Comparison of ENCODE assay signal across 1 cellular context in the genomic region with DNA sequence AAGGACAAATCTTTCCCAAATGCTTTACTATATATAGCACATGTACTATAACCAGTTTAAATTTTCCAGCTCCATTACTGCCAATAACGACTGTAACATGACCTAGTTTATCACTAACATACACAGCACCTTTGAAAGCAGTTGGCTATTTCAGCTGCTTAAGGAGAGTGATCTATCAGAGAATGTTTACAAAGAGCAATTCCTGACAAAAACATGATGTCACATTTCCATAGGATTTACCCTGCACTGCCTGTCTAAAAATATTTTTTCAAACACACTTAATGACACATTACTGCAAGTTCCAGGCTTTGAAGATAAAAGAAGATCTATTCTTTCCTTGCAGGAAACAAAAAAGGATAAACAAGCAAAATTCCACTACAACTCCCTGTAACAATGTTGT.
TF ChIP-seq lines count a peak whose summit lies in the region.

No MANE protein-coding gene starts in this region.

TF ChIP-seq in HEK293, 187 proteins besides CTCF, POLR2A, EP300 and RAD21 (continued from another document and continues in another):
- TF ChIP-seq, protein P1, sequence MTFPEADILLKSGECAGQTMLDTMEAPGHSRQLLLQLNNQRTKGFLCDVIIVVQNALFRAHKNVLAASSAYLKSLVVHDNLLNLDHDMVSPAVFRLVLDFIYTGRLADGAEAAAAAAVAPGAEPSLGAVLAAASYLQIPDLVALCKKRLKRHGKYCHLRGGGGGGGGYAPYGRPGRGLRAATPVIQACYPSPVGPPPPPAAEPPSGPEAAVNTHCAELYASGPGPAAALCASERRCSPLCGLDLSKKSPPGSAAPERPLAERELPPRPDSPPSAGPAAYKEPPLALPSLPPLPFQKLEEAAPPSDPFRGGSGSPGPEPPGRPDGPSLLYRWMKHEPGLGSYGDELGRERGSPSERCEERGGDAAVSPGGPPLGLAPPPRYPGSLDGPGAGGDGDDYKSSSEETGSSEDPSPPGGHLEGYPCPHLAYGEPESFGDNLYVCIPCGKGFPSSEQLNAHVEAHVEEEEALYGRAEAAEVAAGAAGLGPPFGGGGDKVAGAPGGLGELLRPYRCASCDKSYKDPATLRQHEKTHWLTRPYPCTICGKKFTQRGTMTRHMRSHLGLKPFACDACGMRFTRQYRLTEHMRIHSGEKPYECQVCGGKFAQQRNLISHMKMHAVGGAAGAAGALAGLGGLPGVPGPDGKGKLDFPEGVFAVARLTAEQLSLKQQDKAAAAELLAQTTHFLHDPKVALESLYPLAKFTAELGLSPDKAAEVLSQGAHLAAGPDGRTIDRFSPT (tag by site-specific recombination; IDR thresholded peaks at IDR 0.05): peak; percentile 41; the same call in 1 of the 2 replicates
- TF ChIP-seq ZNF76 (tag by site-specific recombination; IDR thresholded peaks at IDR 0.05; ENCODE audit: borderline replicate concordance, low read depth): no peak
- TF ChIP-seq, protein P2, sequence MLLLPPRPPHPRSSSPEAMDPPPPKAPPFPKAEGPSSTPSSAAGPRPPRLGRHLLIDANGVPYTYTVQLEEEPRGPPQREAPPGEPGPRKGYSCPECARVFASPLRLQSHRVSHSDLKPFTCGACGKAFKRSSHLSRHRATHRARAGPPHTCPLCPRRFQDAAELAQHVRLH (tag by site-specific recombination; IDR thresholded peaks at IDR 0.05): no peak
- TF ChIP-seq ZBTB21 (tag by site-specific recombination; IDR thresholded peaks at IDR 0.05): no peak
- TF ChIP-seq, protein P3, sequence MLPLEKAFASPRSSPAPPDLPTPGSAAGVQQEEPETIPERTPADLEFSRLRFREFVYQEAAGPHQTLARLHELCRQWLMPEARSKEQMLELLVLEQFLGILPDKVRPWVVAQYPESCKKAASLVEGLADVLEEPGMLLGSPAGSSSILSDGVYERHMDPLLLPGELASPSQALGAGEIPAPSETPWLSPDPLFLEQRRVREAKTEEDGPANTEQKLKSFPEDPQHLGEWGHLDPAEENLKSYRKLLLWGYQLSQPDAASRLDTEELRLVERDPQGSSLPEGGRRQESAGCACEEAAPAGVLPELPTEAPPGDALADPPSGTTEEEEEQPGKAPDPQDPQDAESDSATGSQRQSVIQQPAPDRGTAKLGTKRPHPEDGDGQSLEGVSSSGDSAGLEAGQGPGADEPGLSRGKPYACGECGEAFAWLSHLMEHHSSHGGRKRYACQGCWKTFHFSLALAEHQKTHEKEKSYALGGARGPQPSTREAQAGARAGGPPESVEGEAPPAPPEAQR (tag by site-specific recombination; IDR thresholded peaks at IDR 0.05): no peak
- TF ChIP-seq ZNF792 (tag by site-specific recombination; IDR thresholded peaks at IDR 0.05): no peak
- no peak for TF ChIP-seq MYNN (tag by site-specific recombination; IDR thresholded peaks at IDR 0.05; ENCODE audit: borderline replicate concordance)
- TF ChIP-seq, protein P4, sequence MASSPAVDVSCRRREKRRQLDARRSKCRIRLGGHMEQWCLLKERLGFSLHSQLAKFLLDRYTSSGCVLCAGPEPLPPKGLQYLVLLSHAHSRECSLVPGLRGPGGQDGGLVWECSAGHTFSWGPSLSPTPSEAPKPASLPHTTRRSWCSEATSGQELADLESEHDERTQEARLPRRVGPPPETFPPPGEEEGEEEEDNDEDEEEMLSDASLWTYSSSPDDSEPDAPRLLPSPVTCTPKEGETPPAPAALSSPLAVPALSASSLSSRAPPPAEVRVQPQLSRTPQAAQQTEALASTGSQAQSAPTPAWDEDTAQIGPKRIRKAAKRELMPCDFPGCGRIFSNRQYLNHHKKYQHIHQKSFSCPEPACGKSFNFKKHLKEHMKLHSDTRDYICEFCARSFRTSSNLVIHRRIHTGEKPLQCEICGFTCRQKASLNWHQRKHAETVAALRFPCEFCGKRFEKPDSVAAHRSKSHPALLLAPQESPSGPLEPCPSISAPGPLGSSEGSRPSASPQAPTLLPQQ (tag by site-specific recombination; IDR thresholded peaks at IDR 0.05): 0 out of 2 replicates have a peak, but pooled peaks have one; percentile 41
- TF ChIP-seq, protein P5, sequence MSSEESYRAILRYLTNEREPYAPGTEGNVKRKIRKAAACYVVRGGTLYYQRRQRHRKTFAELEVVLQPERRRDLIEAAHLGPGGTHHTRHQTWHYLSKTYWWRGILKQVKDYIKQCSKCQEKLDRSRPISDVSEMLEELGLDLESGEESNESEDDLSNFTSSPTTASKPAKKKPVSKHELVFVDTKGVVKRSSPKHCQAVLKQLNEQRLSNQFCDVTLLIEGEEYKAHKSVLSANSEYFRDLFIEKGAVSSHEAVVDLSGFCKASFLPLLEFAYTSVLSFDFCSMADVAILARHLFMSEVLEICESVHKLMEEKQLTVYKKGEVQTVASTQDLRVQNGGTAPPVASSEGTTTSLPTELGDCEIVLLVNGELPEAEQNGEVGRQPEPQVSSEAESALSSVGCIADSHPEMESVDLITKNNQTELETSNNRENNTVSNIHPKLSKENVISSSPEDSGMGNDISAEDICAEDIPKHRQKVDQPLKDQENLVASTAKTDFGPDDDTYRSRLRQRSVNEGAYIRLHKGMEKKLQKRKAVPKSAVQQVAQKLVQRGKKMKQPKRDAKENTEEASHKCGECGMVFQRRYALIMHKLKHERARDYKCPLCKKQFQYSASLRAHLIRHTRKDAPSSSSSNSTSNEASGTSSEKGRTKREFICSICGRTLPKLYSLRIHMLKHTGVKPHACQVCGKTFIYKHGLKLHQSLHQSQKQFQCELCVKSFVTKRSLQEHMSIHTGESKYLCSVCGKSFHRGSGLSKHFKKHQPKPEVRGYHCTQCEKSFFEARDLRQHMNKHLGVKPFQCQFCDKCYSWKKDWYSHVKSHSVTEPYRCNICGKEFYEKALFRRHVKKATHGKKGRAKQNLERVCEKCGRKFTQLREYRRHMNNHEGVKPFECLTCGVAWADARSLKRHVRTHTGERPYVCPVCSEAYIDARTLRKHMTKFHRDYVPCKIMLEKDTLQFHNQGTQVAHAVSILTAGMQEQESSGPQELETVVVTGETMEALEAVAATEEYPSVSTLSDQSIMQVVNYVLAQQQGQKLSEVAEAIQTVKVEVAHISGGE (tag by site-specific recombination; conservative IDR thresholded peaks at IDR 0.05; ENCODE audit: low read depth): no peak
- TF ChIP-seq ZNF629 (tag by site-specific recombination; IDR thresholded peaks at IDR 0.05): peak; percentile 92
- TF ChIP-seq ZXDB (tag by site-specific recombination; IDR thresholded peaks at IDR 0.05): peak; percentile 86
- peak; percentile 55; the same call in 1 of the 2 replicates for TF ChIP-seq GFI1B (tag by site-specific recombination; IDR thresholded peaks at IDR 0.05)
- no peak for TF ChIP-seq ZNF121 (tag by site-specific recombination; IDR thresholded peaks at IDR 0.05)
- TF ChIP-seq ZSCAN23 (tag by site-specific recombination; IDR thresholded peaks at IDR 0.05): no peak
- TF ChIP-seq ZNF791 (tag by site-specific recombination; IDR thresholded peaks at IDR 0.05): no peak
- TF ChIP-seq, protein P6, sequence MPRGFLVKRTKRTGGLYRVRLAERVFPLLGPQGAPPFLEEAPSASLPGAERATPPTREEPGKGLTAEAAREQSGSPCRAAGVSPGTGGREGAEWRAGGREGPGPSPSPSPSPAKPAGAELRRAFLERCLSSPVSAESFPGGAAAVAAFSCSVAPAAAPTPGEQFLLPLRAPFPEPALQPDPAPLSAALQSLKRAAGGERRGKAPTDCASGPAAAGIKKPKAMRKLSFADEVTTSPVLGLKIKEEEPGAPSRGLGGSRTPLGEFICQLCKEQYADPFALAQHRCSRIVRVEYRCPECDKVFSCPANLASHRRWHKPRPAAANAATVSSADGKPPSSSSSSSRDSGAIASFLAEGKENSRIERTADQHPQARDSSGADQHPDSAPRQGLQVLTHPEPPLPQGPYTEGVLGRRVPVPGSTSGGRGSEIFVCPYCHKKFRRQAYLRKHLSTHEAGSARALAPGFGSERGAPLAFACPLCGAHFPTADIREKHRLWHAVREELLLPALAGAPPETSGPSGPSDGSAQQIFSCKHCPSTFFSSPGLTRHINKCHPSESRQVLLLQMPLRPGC (tag by site-specific recombination; IDR thresholded peaks at IDR 0.05): peak; percentile 73
- TF ChIP-seq ZNF624 (tag by site-specific recombination; IDR thresholded peaks at IDR 0.05): no peak
- TF ChIP-seq, protein P7, sequence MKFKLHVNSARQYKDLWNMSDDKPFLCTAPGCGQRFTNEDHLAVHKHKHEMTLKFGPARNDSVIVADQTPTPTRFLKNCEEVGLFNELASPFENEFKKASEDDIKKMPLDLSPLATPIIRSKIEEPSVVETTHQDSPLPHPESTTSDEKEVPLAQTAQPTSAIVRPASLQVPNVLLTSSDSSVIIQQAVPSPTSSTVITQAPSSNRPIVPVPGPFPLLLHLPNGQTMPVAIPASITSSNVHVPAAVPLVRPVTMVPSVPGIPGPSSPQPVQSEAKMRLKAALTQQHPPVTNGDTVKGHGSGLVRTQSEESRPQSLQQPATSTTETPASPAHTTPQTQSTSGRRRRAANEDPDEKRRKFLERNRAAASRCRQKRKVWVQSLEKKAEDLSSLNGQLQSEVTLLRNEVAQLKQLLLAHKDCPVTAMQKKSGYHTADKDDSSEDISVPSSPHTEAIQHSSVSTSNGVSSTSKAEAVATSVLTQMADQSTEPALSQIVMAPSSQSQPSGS (tag by site-specific recombination; IDR thresholded peaks at IDR 0.05; ENCODE audit: low read depth): peak; percentile 87
- TF ChIP-seq, protein P8, sequence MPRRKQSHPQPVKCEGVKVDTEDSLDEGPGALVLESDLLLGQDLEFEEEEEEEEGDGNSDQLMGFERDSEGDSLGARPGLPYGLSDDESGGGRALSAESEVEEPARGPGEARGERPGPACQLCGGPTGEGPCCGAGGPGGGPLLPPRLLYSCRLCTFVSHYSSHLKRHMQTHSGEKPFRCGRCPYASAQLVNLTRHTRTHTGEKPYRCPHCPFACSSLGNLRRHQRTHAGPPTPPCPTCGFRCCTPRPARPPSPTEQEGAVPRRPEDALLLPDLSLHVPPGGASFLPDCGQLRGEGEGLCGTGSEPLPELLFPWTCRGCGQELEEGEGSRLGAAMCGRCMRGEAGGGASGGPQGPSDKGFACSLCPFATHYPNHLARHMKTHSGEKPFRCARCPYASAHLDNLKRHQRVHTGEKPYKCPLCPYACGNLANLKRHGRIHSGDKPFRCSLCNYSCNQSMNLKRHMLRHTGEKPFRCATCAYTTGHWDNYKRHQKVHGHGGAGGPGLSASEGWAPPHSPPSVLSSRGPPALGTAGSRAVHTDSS (tag by site-specific recombination; IDR thresholded peaks at IDR 0.05): no peak
- peak; percentile 78; the same call in 1 of the 2 replicates for TF ChIP-seq TCF7L2 (IDR thresholded peaks at IDR 0.05; ENCODE audit: borderline replicate concordance, low read depth, low read length)
- TF ChIP-seq, protein P9, sequence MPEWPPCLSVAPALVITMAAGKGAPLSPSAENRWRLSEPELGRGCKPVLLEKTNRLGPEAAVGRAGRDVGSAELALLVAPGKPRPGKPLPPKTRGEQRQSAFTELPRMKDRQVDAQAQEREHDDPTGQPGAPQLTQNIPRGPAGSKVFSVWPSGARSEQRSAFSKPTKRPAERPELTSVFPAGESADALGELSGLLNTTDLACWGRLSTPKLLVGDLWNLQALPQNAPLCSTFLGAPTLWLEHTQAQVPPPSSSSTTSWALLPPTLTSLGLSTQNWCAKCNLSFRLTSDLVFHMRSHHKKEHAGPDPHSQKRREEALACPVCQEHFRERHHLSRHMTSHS (tag by site-specific recombination; IDR thresholded peaks at IDR 0.05): no peak
- peak; percentile 65; the same call in 1 of the 2 replicates for TF ChIP-seq SP7 (tag by site-specific recombination; IDR thresholded peaks at IDR 0.05)
- TF ChIP-seq, protein P10, sequence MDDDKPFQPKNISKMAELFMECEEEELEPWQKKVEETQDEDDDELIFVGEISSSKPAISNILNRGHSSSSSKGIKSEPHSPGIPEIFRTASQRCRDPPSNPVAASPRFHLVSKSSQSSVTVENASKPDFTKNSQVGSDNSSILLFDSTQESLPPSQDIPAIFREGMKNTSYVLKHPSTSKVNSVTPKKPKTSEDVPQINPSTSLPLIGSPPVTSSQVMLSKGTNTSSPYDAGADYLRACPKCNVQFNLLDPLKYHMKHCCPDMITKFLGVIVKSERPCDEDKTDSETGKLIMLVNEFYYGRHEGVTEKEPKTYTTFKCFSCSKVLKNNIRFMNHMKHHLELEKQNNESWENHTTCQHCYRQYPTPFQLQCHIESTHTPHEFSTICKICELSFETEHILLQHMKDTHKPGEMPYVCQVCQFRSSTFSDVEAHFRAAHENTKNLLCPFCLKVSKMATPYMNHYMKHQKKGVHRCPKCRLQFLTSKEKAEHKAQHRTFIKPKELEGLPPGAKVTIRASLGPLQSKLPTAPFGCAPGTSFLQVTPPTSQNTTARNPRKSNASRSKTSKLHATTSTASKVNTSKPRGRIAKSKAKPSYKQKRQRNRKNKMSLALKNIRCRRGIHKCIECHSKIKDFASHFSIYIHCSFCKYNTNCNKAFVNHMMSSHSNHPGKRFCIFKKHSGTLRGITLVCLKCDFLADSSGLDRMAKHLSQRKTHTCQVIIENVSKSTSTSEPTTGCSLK (tag by site-specific recombination; IDR thresholded peaks at IDR 0.05): no peak
- TF ChIP-seq ZNF843 (tag by site-specific recombination; IDR thresholded peaks at IDR 0.05): peak; percentile 93
- TF ChIP-seq ZNF610 (tag by site-specific recombination; IDR thresholded peaks at IDR 0.05; ENCODE audit: borderline replicate concordance): no peak
- TF ChIP-seq OVOL3 (tag by site-specific recombination; IDR thresholded peaks at IDR 0.05): 0 out of 2 replicates have a peak, but pooled peaks have one; percentile 11
- 0 out of 2 replicates have a peak, but pooled peaks have one; percentile 18 for TF ChIP-seq ZEB2 (tag by site-specific recombination; IDR thresholded peaks at IDR 0.05)
- TF ChIP-seq, protein P11, sequence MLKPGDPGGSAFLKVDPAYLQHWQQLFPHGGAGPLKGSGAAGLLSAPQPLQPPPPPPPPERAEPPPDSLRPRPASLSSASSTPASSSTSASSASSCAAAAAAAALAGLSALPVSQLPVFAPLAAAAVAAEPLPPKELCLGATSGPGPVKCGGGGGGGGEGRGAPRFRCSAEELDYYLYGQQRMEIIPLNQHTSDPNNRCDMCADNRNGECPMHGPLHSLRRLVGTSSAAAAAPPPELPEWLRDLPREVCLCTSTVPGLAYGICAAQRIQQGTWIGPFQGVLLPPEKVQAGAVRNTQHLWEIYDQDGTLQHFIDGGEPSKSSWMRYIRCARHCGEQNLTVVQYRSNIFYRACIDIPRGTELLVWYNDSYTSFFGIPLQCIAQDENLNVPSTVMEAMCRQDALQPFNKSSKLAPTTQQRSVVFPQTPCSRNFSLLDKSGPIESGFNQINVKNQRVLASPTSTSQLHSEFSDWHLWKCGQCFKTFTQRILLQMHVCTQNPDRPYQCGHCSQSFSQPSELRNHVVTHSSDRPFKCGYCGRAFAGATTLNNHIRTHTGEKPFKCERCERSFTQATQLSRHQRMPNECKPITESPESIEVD (tag by site-specific recombination; IDR thresholded peaks at IDR 0.05): peak; percentile 95
- TF ChIP-seq ZBTB7A (tag by site-specific recombination; IDR thresholded peaks at IDR 0.05; ENCODE audit: low read depth): no peak
- TF ChIP-seq, protein P12, sequence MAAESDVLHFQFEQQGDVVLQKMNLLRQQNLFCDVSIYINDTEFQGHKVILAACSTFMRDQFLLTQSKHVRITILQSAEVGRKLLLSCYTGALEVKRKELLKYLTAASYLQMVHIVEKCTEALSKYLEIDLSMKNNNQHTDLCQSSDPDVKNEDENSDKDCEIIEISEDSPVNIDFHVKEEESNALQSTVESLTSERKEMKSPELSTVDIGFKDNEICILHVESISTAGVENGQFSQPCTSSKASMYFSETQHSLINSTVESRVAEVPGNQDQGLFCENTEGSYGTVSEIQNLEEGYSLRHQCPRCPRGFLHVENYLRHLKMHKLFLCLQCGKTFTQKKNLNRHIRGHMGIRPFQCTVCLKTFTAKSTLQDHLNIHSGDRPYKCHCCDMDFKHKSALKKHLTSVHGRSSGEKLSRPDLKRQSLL (tag by site-specific recombination; IDR thresholded peaks at IDR 0.05): no peak
- TF ChIP-seq ZNF549 (tag by site-specific recombination; IDR thresholded peaks at IDR 0.05): no peak
- TF ChIP-seq OSR2 (tag by site-specific recombination; IDR thresholded peaks at IDR 0.05): peak; percentile 47; the same call in 1 of the 2 replicates
- TF ChIP-seq ZNF660 (tag by site-specific recombination; IDR thresholded peaks at IDR 0.05): 0 out of 2 replicates have a peak, but pooled peaks have one; percentile 22
- peak; percentile 59; the same call in 1 of the 2 replicates for TF ChIP-seq ZNF600 (tag by site-specific recombination; IDR thresholded peaks at IDR 0.05)
- TF ChIP-seq ZNF223 (tag by site-specific recombination; IDR thresholded peaks at IDR 0.05): no peak
